Comparison of ENCODE assay signal across 9 cellular contexts in genomic region chr6:156828280-156828703, GRCh38. TPM values are rescaled to one million over a fixed set of nuclear protein-coding genes. Genes with fewer than 3 reads are reported as not detected.
DNase-seq lines count a peak whose midpoint lies in the region; ATAC-seq and TF ChIP-seq lines count a peak whose summit lies in the region.
"Had no signal": no experiment of that assay in that cellular context is flagged by ENCODE, and none has a peak within 500 bp of the region (broad histone marks: within the 10 kb centered on the region; RNA-seq: fewer than 3 reads in every experiment).

No MANE protein-coding gene starts in this region.

- no peak overlapping the region for H3K4me3 ChIP-seq in endodermal cell (ENCODE audit: low read length)
- no peak overlapping the region for H3K4me3 ChIP-seq in sigmoid colon
- no peak overlapping the region for H3K4me3 ChIP-seq in spleen

- H3K9me3 ChIP-seq in endodermal cell (ENCODE audit: control insufficient read depth, low read length): no peaks in the 10 kb centered on the region
- H3K9me3 ChIP-seq in sigmoid colon: no peaks in the 10 kb centered on the region
- H3K9me3 ChIP-seq in spleen: no peaks in the 10 kb centered on the region

- H3K36me3 ChIP-seq in endodermal cell (ENCODE audit: control insufficient read depth, insufficient read depth, low read length) (peaks cover 34% of the 10 kb centered on the region), sigmoid colon (peaks cover 0 to 5% (median 0%) of the 10 kb centered on the region in 4 donors), spleen (peaks cover 0 to 26% (median 13%) of the 10 kb centered on the region in 6 donors)

- peaks cover 18% of the 10 kb centered on the region for H3K36me3 Mint-ChIP-seq in endodermal cell (ENCODE audit: low read depth)

- ATAC-seq in HG03521 (IDR thresholded peaks at IDR 0.05; ENCODE audit: unreplicated experiment): no peak

- no peaks in the 10 kb centered on the region for H3K4me1 ChIP-seq in endodermal cell (ENCODE audit: control insufficient read depth, insufficient read depth, low read length)
- peaks cover 0 to 75% (median 50%) of the 10 kb centered on the region in 4 donors for H3K4me1 ChIP-seq in sigmoid colon
- H3K4me1 ChIP-seq in spleen: peaks cover 22 to 97% (median 58%) of the 10 kb centered on the region in 6 donors

- no peaks in the 10 kb centered on the region for H3K9me3 Mint-ChIP-seq in endodermal cell

- no peak overlapping the region for H3K4me3 Mint-ChIP-seq in endodermal cell

- no peak overlapping the region for H3K9ac ChIP-seq in endodermal cell (ENCODE audit: extremely low read depth, low read length, poor library complexity, severe bottlenecking)

- no peak for TF ChIP-seq CTCF in endodermal cell (conservative IDR thresholded peaks at IDR 0.05)
- TF ChIP-seq CTCF in sigmoid colon (IDR thresholded peaks at IDR 0.05): no peak
- TF ChIP-seq CTCF in spleen (IDR thresholded peaks at IDR 0.05 in 8 of 11, conservative IDR thresholded peaks at IDR 0.05 in 3 of 11): no peak

- peak; percentile 15 for DNase-seq in DMS 273 (lab: John Stamatoyannopoulos, UW; ENCODE audit: unreplicated experiment)
- DNase-seq in DMS 273 treated with DMSO at 0.1 percent for 48 hours (lab: John Stamatoyannopoulos, UW): no peak
- peak; percentile 63 for DNase-seq in NCI-H460 (ENCODE audit: extremely low read depth, low read depth)
- DNase-seq in endodermal cell: no peak
- no peak for DNase-seq in sigmoid colon
- no peak for DNase-seq in NCI-H526 (lab: John Stamatoyannopoulos, UW)
- DNase-seq in spleen: no peak

- intact Hi-C loops in sigmoid colon (cut with DNase I) (loop anchor here (5.0 kb wide), 1 partner anchor 46 kb away; no protein-coding TSS in a partner anchor), spleen (cut with DNase I; ENCODE audit: low total_unique reads) (no loop called here)

- H3K4me1 Mint-ChIP-seq in endodermal cell: peaks cover 32% of the 10 kb centered on the region

- 77 to 100% methylated on average over 1 to 5 of the region's 5 CpGs for WGBS in endodermal cell (ENCODE audit: insufficient coverage in 1 of 2, insufficient read length in 1 of 2), 2 experiments
- 78 to 80% methylated on average over 5 of the region's 5 CpGs for WGBS in sigmoid colon, 2 donors
- WGBS in spleen, 5 donors: 72 to 83% (median 78%) methylated on average over 5 of the region's 5 CpGs

- no peak for TF ChIP-seq POLR2A in sigmoid colon (IDR thresholded peaks at IDR 0.05)
- TF ChIP-seq POLR2A in spleen (IDR thresholded peaks at IDR 0.05): no peak

- no peaks in the 10 kb centered on the region for H3K27me3 Mint-ChIP-seq in endodermal cell (ENCODE audit: insufficient read depth)

- no peak for TF ChIP-seq EP300 in sigmoid colon (IDR thresholded peaks at IDR 0.05)

- peak overlapping the region; percentile 74 for H3K27ac Mint-ChIP-seq in endodermal cell

- H3K27me3 ChIP-seq in endodermal cell (ENCODE audit: control insufficient read depth, insufficient read depth, low read length, poor library complexity, severe bottlenecking) (no peaks in the 10 kb centered on the region), sigmoid colon (no peaks in the 10 kb centered on the region), spleen (replicated peaks in 1 of 7) (no peaks in the 10 kb centered on the region)

- H3K27ac ChIP-seq in endodermal cell (ENCODE audit: low read depth, low read length) (no peak overlapping the region), sigmoid colon (peak overlapping the region; percentile 45 to 76 (median 60)), spleen (peak overlapping the region in 1 of 8 donors; percentile 13)
- H3K27ac ChIP-seq: 22Rv1 had no signal

RNA-seq across cellular contexts. Expression of gene ARID1B, which starts 51.1 kb away (rescaled TPM):
- 11.1 and 15.5 TPM in 2 replicates for total RNA-seq in NCI-H460 (2014; rRNA removed; shearing (Covaris generic))
- 11.9 and 16.9 TPM in 2 replicates for polyA plus RNA-seq in NCI-H460 (2014; cell fraction: nucleus; rRNA removed)
- total RNA-seq in endodermal cell (100 to 1,000 TPM in 1 of 2 donors, 10 to 100 TPM in 1; 74.0 to 110 TPM), sigmoid colon (100 to 1,000 TPM in 1 of 4 donors, 10 to 100 TPM in 3; 69.6 to 115 (median 78.8) TPM), spleen (100 to 1,000 TPM; 123 to 223 (median 149) TPM)
- polyA plus RNA-seq in endodermal cell (2013, experiment 1 of 2): 44.9 TPM
- 47.0 TPM for polyA plus RNA-seq in endodermal cell (2013, experiment 2 of 2)
- polyA plus RNA-seq in sigmoid colon (10 to 100 TPM in 1 of 3 donors, 1 to 10 TPM in 2; 8.4 to 30.4 (median 8.6) TPM), spleen (10 to 100 TPM; 17.7 to 29.1 (median 18.9) TPM)

Comparison
In these comparisons a context has a peak if more than half of its experiments do, and no peak if none do; other contexts are left out.
1. DNase-seq: peak in DMS 273 (single experiment) and NCI-H460 (single experiment); none in DMS 273 treated with DMSO at 0.1 percent for 48 hours (single experiment), endodermal cell (single experiment), sigmoid colon (single experiment), NCI-H526 (0 of 2) and spleen (single experiment).